ENCODE assay signal across 8 cellular contexts in genomic region chr5:65721050-65721774, GRCh38. TPM values are rescaled to one million over a fixed set of nuclear protein-coding genes. Genes with fewer than 3 reads are reported as not detected.
A peak's percentile ranks its signal among the peaks of the same experiment; 100 is the strongest.
DNase-seq lines count a peak whose midpoint lies in the region; ATAC-seq and TF ChIP-seq lines count a peak whose summit lies in the region.

No MANE protein-coding gene starts in this region.

- peak overlapping the region; percentile 76 to 82 for H3K27ac ChIP-seq in tibial artery

- TF ChIP-seq CTCF in mesothelial cell of epicardium (IDR thresholded peaks at IDR 0.05; ENCODE audit: unreplicated experiment) (no peak), tibial artery (IDR thresholded peaks at IDR 0.05) (no peak)

- H3K27me3 ChIP-seq in tibial artery = no peaks in the 10 kb centered on the region

- peak overlapping the region; percentile 88 for H3K27ac Mint-ChIP-seq in activated CD4-positive, alpha-beta T cell treated with anti-CD3 and anti-CD28 coated beads, Interleukin-2, amount 10 ng/mL, durations not matched to agents 24 days and 14 days
- H3K27ac Mint-ChIP-seq in activated CD8-positive, alpha-beta memory T cell treated with anti-CD3 and anti-CD28 coated beads, Interleukin-2, amount 10 ng/mL, durations not matched to agents 7 days and 5 days = peak overlapping the region; percentile 83
- H3K27ac Mint-ChIP-seq in mesothelial cell of epicardium = peak overlapping the region; percentile 73

- no peaks in the 10 kb centered on the region for H3K9me3 Mint-ChIP-seq in activated CD4-positive, alpha-beta T cell treated with anti-CD3 and anti-CD28 coated beads, Interleukin-2, amount 10 ng/mL, durations not matched to agents 24 days and 14 days
- H3K9me3 Mint-ChIP-seq in activated CD8-positive, alpha-beta memory T cell treated with anti-CD3 and anti-CD28 coated beads, Interleukin-2, amount 10 ng/mL, durations not matched to agents 7 days and 5 days (ENCODE audit: low read depth) = no peaks in the 10 kb centered on the region
- H3K9me3 Mint-ChIP-seq in mesothelial cell of epicardium = no peaks in the 10 kb centered on the region

- H3K4me1 Mint-ChIP-seq in activated CD4-positive, alpha-beta T cell treated with anti-CD3 and anti-CD28 coated beads, Interleukin-2, amount 10 ng/mL, durations not matched to agents 24 days and 14 days = peaks cover 31% of the 10 kb centered on the region
- peaks cover 32% of the 10 kb centered on the region for H3K4me1 Mint-ChIP-seq in activated CD8-positive, alpha-beta memory T cell treated with anti-CD3 and anti-CD28 coated beads, Interleukin-2, amount 10 ng/mL, durations not matched to agents 7 days and 5 days
- H3K4me1 Mint-ChIP-seq in mesothelial cell of epicardium = peaks cover 20% of the 10 kb centered on the region

- CTCF ChIA-PET in activated CD8-positive, alpha-beta memory T cell treated with anti-CD3 and anti-CD28 coated beads, Interleukin-2, amount 10 ng/mL, durations not matched to agents 7 days and 5 days (lab: Charles Lee) = interaction anchor here (0.8 to 1.7 kb wide), 3 partner anchors 84 to 450 kb away, joined by 3 to 4 read pairs (median 4); no protein-coding TSS in a partner anchor

- peak overlapping the region; percentile 95 for H3K4me3 Mint-ChIP-seq in activated CD4-positive, alpha-beta T cell treated with anti-CD3 and anti-CD28 coated beads, Interleukin-2, amount 10 ng/mL, durations not matched to agents 24 days and 14 days
- peak overlapping the region; percentile 91 for H3K4me3 Mint-ChIP-seq in activated CD8-positive, alpha-beta memory T cell treated with anti-CD3 and anti-CD28 coated beads, Interleukin-2, amount 10 ng/mL, durations not matched to agents 7 days and 5 days
- peak overlapping the region; percentile 77 for H3K4me3 Mint-ChIP-seq in mesothelial cell of epicardium

- no peak for TF ChIP-seq POLR2A in erythroblast (IDR thresholded peaks at IDR 0.05; ENCODE audit: low read length)

- no peaks in the 10 kb centered on the region for H3K9me3 ChIP-seq in tibial artery

- intact Hi-C loops in activated CD4-positive, alpha-beta T cell treated with anti-CD3 and anti-CD28 coated beads, Interleukin-2, amount 10 ng/mL, durations not matched to agents 24 days and 14 days (cut with micrococcal nuclease) = loop anchor here (1.0 to 5.0 kb wide), 3 partner anchors 86 to 424 kb away; partner anchors contain the start of genes SREK1 and TRIM23
- intact Hi-C loops in tibial artery (cut with DNase I; ENCODE audit: low total_unique reads) = loop anchor here (10.0 kb wide), 2 partner anchors 96 to 204 kb away; partner anchors contain the start of genes ERBIN, SHLD3, TRAPPC13 and TRIM23

- H3K4me3 ChIP-seq in tibial artery = peak overlapping the region; percentile 73 to 92

- H3K36me3 ChIP-seq in tibial artery = peaks cover 0 to under 1% (median 0%) of the 10 kb centered on the region in 3 donors

- peak; percentile 75 for DNase-seq in activated CD4-positive, alpha-beta T cell treated with anti-CD3 and anti-CD28 coated beads, Interleukin-2, amount 10 ng/mL, durations not matched to agents 24 days and 14 days
- no peak for DNase-seq in activated CD4-positive, alpha-beta T cell treated with anti-CD3 and anti-CD28 coated beads, Interleukin-2, amount 50 U/mL, for 4 hours
- peak; percentile 49 for DNase-seq in NCI-H2227 (lab: John Stamatoyannopoulos, UW; ENCODE audit: unreplicated experiment)
- peak; percentile 45 for DNase-seq in activated CD8-positive, alpha-beta memory T cell treated with anti-CD3 and anti-CD28 coated beads, Interleukin-2, amount 10 ng/mL, durations not matched to agents 7 days and 5 days
- peak; percentile 38 to 47 for DNase-seq in erythroblast (lab: John Stamatoyannopoulos, UW)
- peak; percentile 24 to 65 for DNase-seq in mesothelial cell of epicardium (ENCODE audit: low spot score in 2 of 2, unreplicated experiment in 2 of 2)
- peak; percentile 58 to 73 for DNase-seq in tibial artery

- H3K27me3 Mint-ChIP-seq in activated CD4-positive, alpha-beta T cell treated with anti-CD3 and anti-CD28 coated beads, Interleukin-2, amount 10 ng/mL, durations not matched to agents 24 days and 14 days = no peaks in the 10 kb centered on the region
- H3K27me3 Mint-ChIP-seq in activated CD8-positive, alpha-beta memory T cell treated with anti-CD3 and anti-CD28 coated beads, Interleukin-2, amount 10 ng/mL, durations not matched to agents 7 days and 5 days = no peaks in the 10 kb centered on the region
- H3K27me3 Mint-ChIP-seq in mesothelial cell of epicardium (ENCODE audit: low read depth) = no peaks in the 10 kb centered on the region

- peak; percentile 16 for ATAC-seq in HG02840 (IDR thresholded peaks at IDR 0.05; ENCODE audit: low FRiP score, unreplicated experiment)
- peak; percentile 5 for ATAC-seq in activated CD8-positive, alpha-beta memory T cell treated with anti-CD3 and anti-CD28 coated beads, Interleukin-2, amount 10 ng/mL, durations not matched to agents 7 days and 5 days

- peaks cover 0 to 37% (median 7%) of the 10 kb centered on the region in 4 donors for H3K4me1 ChIP-seq in tibial artery

- peaks cover 13% of the 10 kb centered on the region for H3K36me3 Mint-ChIP-seq in activated CD4-positive, alpha-beta T cell treated with anti-CD3 and anti-CD28 coated beads, Interleukin-2, amount 10 ng/mL, durations not matched to agents 24 days and 14 days (ENCODE audit: low read depth)
- peaks cover 12% of the 10 kb centered on the region for H3K36me3 Mint-ChIP-seq in activated CD8-positive, alpha-beta memory T cell treated with anti-CD3 and anti-CD28 coated beads, Interleukin-2, amount 10 ng/mL, durations not matched to agents 7 days and 5 days
- H3K36me3 Mint-ChIP-seq in mesothelial cell of epicardium = no peaks in the 10 kb centered on the region

RNA-seq across cellular contexts. Expression of gene SGTB, which starts 0.7 kb away (rescaled TPM):
- 10.0 and 10.3 TPM in 2 replicates for total RNA-seq in activated CD4-positive, alpha-beta T cell treated with anti-CD3 and anti-CD28 coated beads, Interleukin-2, amount 10 ng/mL, durations not matched to agents 24 days and 14 days
- total RNA-seq in activated CD8-positive, alpha-beta memory T cell treated with anti-CD3 and anti-CD28 coated beads, Interleukin-2, amount 10 ng/mL, durations not matched to agents 7 days and 5 days = 10 to 100 TPM; 12.5 to 14.0 TPM
- total RNA-seq in mesothelial cell of epicardium = 6.4 to 9.4 TPM (median 8.6 TPM) in 3 replicates

RNA-seq across cellular contexts. Expression of gene NLN, which starts 0.8 kb away (rescaled TPM):
- 28.0 and 30.7 TPM in 2 replicates for total RNA-seq in activated CD4-positive, alpha-beta T cell treated with anti-CD3 and anti-CD28 coated beads, Interleukin-2, amount 10 ng/mL, durations not matched to agents 24 days and 14 days
- 10 to 100 TPM; 15.8 to 19.6 TPM for total RNA-seq in activated CD8-positive, alpha-beta memory T cell treated with anti-CD3 and anti-CD28 coated beads, Interleukin-2, amount 10 ng/mL, durations not matched to agents 7 days and 5 days
- 42.5 to 43.4 TPM (median 42.8 TPM) in 3 replicates for total RNA-seq in mesothelial cell of epicardium

Comparison
In these comparisons a context has a peak if more than half of its experiments do, and no peak if none do; other contexts are left out.
1. DNase-seq: peak in activated CD4-positive, alpha-beta T cell treated with anti-CD3 and anti-CD28 coated beads, Interleukin-2, amount 10 ng/mL, durations not matched to agents 24 days and 14 days (single experiment), NCI-H2227 (single experiment), activated CD8-positive, alpha-beta memory T cell treated with anti-CD3 and anti-CD28 coated beads, Interleukin-2, amount 10 ng/mL, durations not matched to agents 7 days and 5 days (single experiment), erythroblast (2 of 2), mesothelial cell of epicardium (2 of 2) and tibial artery (2 of 2); none in activated CD4-positive, alpha-beta T cell treated with anti-CD3 and anti-CD28 coated beads, Interleukin-2, amount 50 U/mL, for 4 hours (0 of 2).
2. Peak in every context shown above with its lines, with median percentiles within 50 percentile points of each other: H3K27ac Mint-ChIP-seq and H3K4me3 Mint-ChIP-seq.